17 cellular contexts compared by ENCODE assay signal in genomic region chr1:239044829-239045228, GRCh38.
DNase-seq lines count a peak whose midpoint lies in the region; ATAC-seq and TF ChIP-seq lines count a peak whose summit lies in the region.
"Had no signal": no experiment of that assay in that cellular context is flagged by ENCODE, and none has a peak within 500 bp of the region (broad histone marks: within the 10 kb centered on the region; RNA-seq: fewer than 3 reads in every experiment).

No MANE protein-coding gene starts in this region.

- CTCF ChIA-PET in WTC11 (lab: Charles Lee) = no interaction called here

- peak; percentile 36; the same call in 1 of the 2 replicates for ATAC-seq in WTC11
- ATAC-seq in heart left ventricle = no peak
- ATAC-seq in gastroesophageal sphincter = no peak
- no peak for ATAC-seq in activated T-cell treated with anti-CD3 and anti-CD28 coated beads, Interleukin-2, amount 50 U/mL, for 72 hours (replicated peaks in 1 of 2)

- H3K14ac ChIP-seq in H9 (ENCODE audit: insufficient read depth, low read length) = no peak overlapping the region
- no peak overlapping the region for H3K14ac ChIP-seq in mesenchymal stem cell (ENCODE audit: low read length in 2 of 2)

- TF ChIP-seq CTCF in H9 (conservative IDR thresholded peaks at IDR 0.05) (no peak), WTC11 (IDR thresholded peaks at IDR 0.05) (no peak), heart left ventricle (IDR thresholded peaks at IDR 0.05) (no peak), gastroesophageal sphincter (IDR thresholded peaks at IDR 0.05) (no peak)

- H3K27ac ChIP-seq in ACC112 (ENCODE audit: low read depth, low read length) = no peak overlapping the region
- H3K27ac ChIP-seq in H9 (ENCODE audit: insufficient read length, low read depth, low read length) = no peak overlapping the region
- H3K27ac ChIP-seq in mesenchymal stem cell (ENCODE audit: low read length, poor library complexity, severe bottlenecking) = no peak overlapping the region
- no peak overlapping the region for H3K27ac ChIP-seq in heart left ventricle
- no peak overlapping the region for H3K27ac ChIP-seq in gastroesophageal sphincter
- H3K27ac ChIP-seq: GM23248, HL-60 had no signal

- H3K4me1 ChIP-seq in ACC112 (ENCODE audit: control insufficient read depth, insufficient read depth, low read length, unreplicated experiment) = no peaks in the 10 kb centered on the region
- H3K4me1 ChIP-seq in H9 (ENCODE audit: insufficient read depth, low read length) = peaks cover 2% of the 10 kb centered on the region; the same call in 1 of the 2 replicates
- no peaks in the 10 kb centered on the region for H3K4me1 ChIP-seq in mesenchymal stem cell (ENCODE audit: control insufficient read depth, insufficient read depth, low read depth, low read length)
- no peaks in the 10 kb centered on the region for H3K4me1 ChIP-seq in heart left ventricle
- H3K4me1 ChIP-seq in gastroesophageal sphincter = no peaks in the 10 kb centered on the region
- H3K4me1 ChIP-seq: HAP-1 had no signal

- no peaks in the 10 kb centered on the region for H3K9me3 ChIP-seq in H9 (ENCODE audit: control insufficient read depth, low read depth, low read length)
- peaks cover 15% of the 10 kb centered on the region for H3K9me3 ChIP-seq in mesenchymal stem cell (ENCODE audit: control insufficient read depth, low read length)
- H3K9me3 ChIP-seq in heart left ventricle = peaks cover 0 to 3% (median 0%) of the 10 kb centered on the region in 12 donors
- H3K9me3 ChIP-seq in gastroesophageal sphincter = no peaks in the 10 kb centered on the region
- H3K9me3 ChIP-seq: HAP-1 had no signal

- DNase-seq in H9 (no peak), WTC11 (ENCODE audit: low spot score) (no peak), mesenchymal stem cell (no peak), heart left ventricle (no peak), retina (no peak)
- no peak for DNase-seq in activated T-cell treated with anti-CD3 and anti-CD28 coated beads, Interleukin-2, amount 50 U/mL, for 72 hours
- DNase-seq: 8988T; ACHN; C1 segment of cervical spinal cord; Calu3; CD4-positive, alpha-beta T cell; DMS 273 treated with DMSO at 0.1 percent for 48 hours; GM23248 had no signal

- H3K4me3 ChIP-seq in ACC112 (ENCODE audit: low read depth, low read length) (0 out of 2 replicates have a peak overlapping the region, but pooled peaks have one; percentile 21), mesenchymal stem cell (ENCODE audit: insufficient read depth in 1 of 2, low read depth in 1 of 2, low read length in 2 of 2) (no peak overlapping the region), heart left ventricle (no peak overlapping the region), gastroesophageal sphincter (no peak overlapping the region)
- H3K4me3 ChIP-seq: GM23248, HAP-1 had no signal

- no peaks in the 10 kb centered on the region for H3K9me3 Mint-ChIP-seq in H9
- 0 out of 2 replicates have a peak, but pooled peaks cover 4% of the 10 kb centered on the region for H3K9me3 Mint-ChIP-seq in WTC11
- peaks cover 3 to 6% of the 10 kb centered on the region in 2 donors for H3K9me3 Mint-ChIP-seq in activated T-cell treated with anti-CD3 and anti-CD28 coated beads, Interleukin-2, amount 50 U/mL, for 72 hours

- H3K9ac ChIP-seq in H9 (ENCODE audit: extremely low read depth, insufficient read length, low read length) (no peak overlapping the region), mesenchymal stem cell (ENCODE audit: low read length) (no peak overlapping the region)
- H3K9ac ChIP-seq: GM23248 had no signal

- no peak overlapping the region for H3K4ac ChIP-seq in H9 (ENCODE audit: low read depth, low read length)
- H3K4ac ChIP-seq in mesenchymal stem cell (ENCODE audit: low read depth in 1 of 2, low read length in 2 of 2) = no peak overlapping the region

- H3K79me2 ChIP-seq in ACC112 (ENCODE audit: control insufficient read depth, insufficient read depth, low read length, unreplicated experiment) (no peaks in the 10 kb centered on the region), H9 (ENCODE audit: insufficient read depth, low read length) (no peaks in the 10 kb centered on the region)

- TF ChIP-seq EP300 in gastroesophageal sphincter (IDR thresholded peaks at IDR 0.05) = no peak

- POLR2A ChIA-PET in WTC11 (lab: Charles Lee) = no interaction called here

- H3K23me2 ChIP-seq in H9 (ENCODE audit: insufficient read length, low read depth, low read length, poor library complexity, severe bottlenecking) = no peaks in the 10 kb centered on the region

- no peak overlapping the region for H2BK5ac ChIP-seq in H9 (ENCODE audit: insufficient read length, low read length)
- H2BK5ac ChIP-seq in mesenchymal stem cell (ENCODE audit: low read depth, low read length, poor library complexity, severe bottlenecking) = no peak overlapping the region

- H3K4me2 ChIP-seq in H9 (ENCODE audit: insufficient read depth, insufficient read length, low read length) (no peak overlapping the region), mesenchymal stem cell (ENCODE audit: low read length, poor library complexity, severe bottlenecking) (no peak overlapping the region)

- no peaks in the 10 kb centered on the region for H3K36me3 ChIP-seq in ACC112 (ENCODE audit: insufficient read depth, low read length)
- no peaks in the 10 kb centered on the region for H3K36me3 ChIP-seq in mesenchymal stem cell (ENCODE audit: control insufficient read depth in 1 of 2, insufficient read depth in 2 of 2, low read depth in 1 of 2, low read length in 2 of 2)
- H3K36me3 ChIP-seq in heart left ventricle = no peaks in the 10 kb centered on the region
- H3K36me3 ChIP-seq in gastroesophageal sphincter = no peaks in the 10 kb centered on the region
- H3K36me3 ChIP-seq: HAP-1 had no signal

- H3K4me1 Mint-ChIP-seq in H9 = peaks cover 3% of the 10 kb centered on the region in 2 experiments; a peak in 2 of 4 replicates
- peaks cover 4% of the 10 kb centered on the region for H3K4me1 Mint-ChIP-seq in WTC11
- no peaks in the 10 kb centered on the region for H3K4me1 Mint-ChIP-seq in activated T-cell treated with anti-CD3 and anti-CD28 coated beads, Interleukin-2, amount 50 U/mL, for 72 hours (ENCODE audit: low read depth)

- H2AFZ ChIP-seq in ACC112 (ENCODE audit: low read length, unreplicated experiment) = peak overlapping the region; percentile 25
- H2AFZ ChIP-seq in H9 (ENCODE audit: low read length) = peak overlapping the region; percentile 42
- no peak overlapping the region for H2AFZ ChIP-seq in mesenchymal stem cell (ENCODE audit: low read depth, low read length)
- H2AFZ ChIP-seq: GM23248 had no signal

- H2BK12ac ChIP-seq in H9 (ENCODE audit: insufficient read length, low read depth, low read length) (no peak overlapping the region), mesenchymal stem cell (ENCODE audit: low read length in 2 of 2) (no peak overlapping the region)

- H2BK20ac ChIP-seq in H9 (ENCODE audit: low read depth, low read length, poor library complexity, severe bottlenecking) = no peak overlapping the region

- H2AK5ac ChIP-seq in H9 (ENCODE audit: insufficient read length, low read length) (no peak overlapping the region), mesenchymal stem cell (ENCODE audit: low read length, severe bottlenecking) (no peak overlapping the region)

- H4K8ac ChIP-seq in H9 (replicated peaks; ENCODE audit: insufficient read length, low read depth, low read length) (no peak overlapping the region), mesenchymal stem cell (ENCODE audit: low read length) (no peak overlapping the region)

- no peaks in the 10 kb centered on the region for H4K20me1 ChIP-seq in H9 (ENCODE audit: control insufficient read depth, insufficient read depth, insufficient read length)

- H3K4me3 Mint-ChIP-seq in H9 (no peak overlapping the region), WTC11 (no peak overlapping the region)
- H3K4me3 Mint-ChIP-seq in activated T-cell treated with anti-CD3 and anti-CD28 coated beads, Interleukin-2, amount 50 U/mL, for 72 hours = no peak overlapping the region
- H3K4me3 Mint-ChIP-seq: CD4-positive, alpha-beta T cell had no signal

- H2BK15ac ChIP-seq in H9 (ENCODE audit: low read depth, low read length) (no peak overlapping the region), mesenchymal stem cell (ENCODE audit: low read depth, poor library complexity, severe bottlenecking) (no peak overlapping the region)

- H3K56ac ChIP-seq in H9 (ENCODE audit: insufficient read length, low read depth, low read length) = no peak overlapping the region

- H3T11ph ChIP-seq in H9 (ENCODE audit: low read length) = no peak overlapping the region

- H4K91ac ChIP-seq in H9 (ENCODE audit: insufficient read length, low read depth, low read length) (no peak overlapping the region), mesenchymal stem cell (ENCODE audit: low read length) (peak overlapping the region; percentile 39)

- no peaks in the 10 kb centered on the region for H3K27me3 Mint-ChIP-seq in H9 (ENCODE audit: low read depth)
- no peaks in the 10 kb centered on the region for H3K27me3 Mint-ChIP-seq in WTC11 (ENCODE audit: low read depth)
- no peaks in the 10 kb centered on the region for H3K27me3 Mint-ChIP-seq in activated T-cell treated with anti-CD3 and anti-CD28 coated beads, Interleukin-2, amount 50 U/mL, for 72 hours (ENCODE audit: low read depth)
- H3K27me3 Mint-ChIP-seq: CD4-positive, alpha-beta T cell had no signal

- H3K27ac Mint-ChIP-seq in H9 (no peak overlapping the region), WTC11 (no peak overlapping the region; the same call in 1 of the 2 replicates)
- no peak overlapping the region for H3K27ac Mint-ChIP-seq in activated T-cell treated with anti-CD3 and anti-CD28 coated beads, Interleukin-2, amount 50 U/mL, for 72 hours
- H3K27ac Mint-ChIP-seq: CD4-positive, alpha-beta T cell had no signal

- no peak overlapping the region for H3K23ac ChIP-seq in H9 (ENCODE audit: insufficient read length, low read depth, low read length)
- no peak overlapping the region for H3K23ac ChIP-seq in mesenchymal stem cell (ENCODE audit: low read length in 2 of 2)

- TF ChIP-seq POLR2A in heart left ventricle (IDR thresholded peaks at IDR 0.05) (no peak), gastroesophageal sphincter (IDR thresholded peaks at IDR 0.05) (no peak)

- H2BK120ac ChIP-seq in H9 (ENCODE audit: low read depth, low read length, poor library complexity, severe bottlenecking) (no peak overlapping the region), mesenchymal stem cell (ENCODE audit: low read depth, low read length) (no peak overlapping the region)

- intact Hi-C loops in heart left ventricle (cut with DNase I) = no loop called here

- no peak overlapping the region for H4K5ac ChIP-seq in H9 (ENCODE audit: insufficient read length, low read depth, low read length)

- WGBS in H9 (ENCODE audit: extremely low coverage, insufficient read length, low lambda C conversion rate) = no CpG with 5 or more reads among the region's 3 CpGs
- WGBS in mesenchymal stem cell = 56% methylated on average over 2 of the region's 3 CpGs
- 66 to 81% (median 66%) methylated on average over 3 of the region's 3 CpGs for WGBS in heart left ventricle, 4 donors
- 77 to 90% methylated on average over 2 to 3 of the region's 3 CpGs for WGBS in gastroesophageal sphincter (ENCODE audit: low coverage in 1 of 2), 2 donors

- H3K27me3 ChIP-seq in ACC112 (ENCODE audit: insufficient read depth, low read length) (no peaks in the 10 kb centered on the region), H9 (ENCODE audit: insufficient read depth, low read length) (no peaks in the 10 kb centered on the region), mesenchymal stem cell (ENCODE audit: control insufficient read depth in 1 of 2, insufficient read depth in 1 of 2, low read length in 2 of 2) (no peaks in the 10 kb centered on the region), heart left ventricle (no peaks in the 10 kb centered on the region), gastroesophageal sphincter (no peaks in the 10 kb centered on the region)

- H3K36me3 Mint-ChIP-seq in H9 (ENCODE audit: insufficient read depth in 1 of 3, low read depth in 3 of 3) (no peaks in the 10 kb centered on the region), WTC11 (no peaks in the 10 kb centered on the region)
- H3K36me3 Mint-ChIP-seq in activated T-cell treated with anti-CD3 and anti-CD28 coated beads, Interleukin-2, amount 50 U/mL, for 72 hours (ENCODE audit: insufficient read depth in 2 of 2) = no peaks in the 10 kb centered on the region

- H3K79me1 ChIP-seq in H9 (ENCODE audit: insufficient read depth, low read depth, low read length, poor library complexity, severe bottlenecking) (no peaks in the 10 kb centered on the region), mesenchymal stem cell (replicated peaks; ENCODE audit: low read length, poor library complexity, severe bottlenecking) (no peaks in the 10 kb centered on the region)

- H3K18ac ChIP-seq in H9 (ENCODE audit: insufficient read length, low read depth, low read length) (no peak overlapping the region), mesenchymal stem cell (ENCODE audit: low read depth in 1 of 2, low read length in 2 of 2) (no peak overlapping the region)
